ENCODE assay signal across 8 cellular contexts in the genomic region with DNA sequence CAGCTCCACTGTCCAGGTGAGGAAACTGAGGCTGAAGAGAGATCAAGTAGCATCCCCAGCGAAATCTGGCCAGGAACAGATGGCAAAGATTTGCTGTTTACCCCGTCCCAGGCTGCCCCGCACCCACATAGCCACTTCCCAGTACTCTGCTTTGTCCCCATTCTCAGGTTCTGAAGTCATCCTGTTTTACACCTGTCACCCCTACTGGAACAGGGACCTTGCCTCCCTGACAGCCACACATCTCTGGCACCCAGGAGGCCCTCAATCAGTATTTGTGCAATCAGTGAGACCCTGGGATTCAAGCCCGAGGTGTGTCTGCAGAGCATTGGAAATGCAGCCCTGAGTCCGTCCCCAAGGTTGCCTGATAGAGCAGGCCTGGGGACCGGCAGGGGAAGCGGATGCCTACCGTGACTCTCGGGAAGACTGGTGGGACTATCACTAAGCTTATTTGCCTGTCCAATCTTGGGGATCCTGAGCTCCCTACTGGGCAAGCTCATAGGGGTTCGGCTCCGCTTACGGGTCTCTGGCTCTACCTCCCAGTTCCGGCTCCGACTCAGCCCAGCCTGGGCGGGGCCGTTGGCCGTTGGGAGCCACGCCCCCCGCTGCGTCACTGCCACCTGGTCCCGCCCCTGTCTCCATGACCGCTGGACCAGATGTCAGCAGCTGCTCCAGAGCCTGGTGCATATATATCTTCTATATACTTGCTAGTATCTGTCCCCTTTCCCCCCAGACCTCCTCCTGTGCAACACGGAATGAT. TPM values are rescaled to one million over a fixed set of nuclear protein-coding genes. Genes with fewer than 3 reads are reported as not detected.
DNase-seq lines count a peak whose midpoint lies in the region; ATAC-seq and TF ChIP-seq lines count a peak whose summit lies in the region.

No MANE protein-coding gene starts in this region.

- TF ChIP-seq CTCF in GM12865 (IDR thresholded peaks at IDR 0.05; ENCODE audit: insufficient read depth, low read depth, low read length, missing control alignments) (no peak), coronary artery (IDR thresholded peaks at IDR 0.05) (no peak), left lung (IDR thresholded peaks at IDR 0.05) (no peak)

- H3K27ac Mint-ChIP-seq in activated CD4-positive, alpha-beta T cell treated with anti-CD3 and anti-CD28 coated beads, Interleukin-2, amount 10 ng/mL, durations not matched to agents 7 days and 5 days, result peak overlapping the region; percentile 71

- H3K27ac ChIP-seq in coronary artery (peak overlapping the region; percentile 36 to 73), left lung (peak overlapping the region; percentile 1 to 57)

- no peaks in the 10 kb centered on the region for H3K9me3 ChIP-seq in left lung

- H3K36me3 Mint-ChIP-seq in activated CD4-positive, alpha-beta T cell treated with anti-CD3 and anti-CD28 coated beads, Interleukin-2, amount 10 ng/mL, durations not matched to agents 7 days and 5 days (ENCODE audit: low read depth), result no peaks in the 10 kb centered on the region

- H3K4me3 ChIP-seq in GM12865 (ENCODE audit: low read depth, low read length) (peak overlapping the region; percentile 58), coronary artery (peak overlapping the region; percentile 69), left lung (peak overlapping the region; percentile 35 to 51)

- H3K27me3 ChIP-seq in left lung, result no peaks in the 10 kb centered on the region

- peaks cover 23% of the 10 kb centered on the region for H3K4me1 Mint-ChIP-seq in activated CD4-positive, alpha-beta T cell treated with anti-CD3 and anti-CD28 coated beads, Interleukin-2, amount 10 ng/mL, durations not matched to agents 7 days and 5 days

- peaks cover 3% of the 10 kb centered on the region for H3K27me3 Mint-ChIP-seq in activated CD4-positive, alpha-beta T cell treated with anti-CD3 and anti-CD28 coated beads, Interleukin-2, amount 10 ng/mL, durations not matched to agents 7 days and 5 days

- ATAC-seq in HG02571 (IDR thresholded peaks at IDR 0.05; ENCODE audit: unreplicated experiment) (peak; percentile 54), left lung (peak; percentile 83)

- H3K9me3 Mint-ChIP-seq in activated CD4-positive, alpha-beta T cell treated with anti-CD3 and anti-CD28 coated beads, Interleukin-2, amount 10 ng/mL, durations not matched to agents 7 days and 5 days, result no peaks in the 10 kb centered on the region

- H3K4me1 ChIP-seq in left lung, result peaks cover 9 to 37% of the 10 kb centered on the region in 2 donors

- POLR2A ChIA-PET in activated CD4-positive, alpha-beta T cell treated with anti-CD3 and anti-CD28 coated beads, Interleukin-2, amount 10 ng/mL, durations not matched to agents 7 days and 5 days (lab: Charles Lee), result no interaction called here

- H3K4me3 Mint-ChIP-seq in activated CD4-positive, alpha-beta T cell treated with anti-CD3 and anti-CD28 coated beads, Interleukin-2, amount 10 ng/mL, durations not matched to agents 7 days and 5 days, result peak overlapping the region; percentile 55

- CTCF ChIA-PET in activated CD4-positive, alpha-beta T cell treated with anti-CD3 and anti-CD28 coated beads, Interleukin-2, amount 10 ng/mL, durations not matched to agents 7 days and 5 days (lab: Charles Lee), result interaction anchor here (0.5 to 1.1 kb wide), 2 partner anchors 22 to 27 kb away, joined by 4 read pairs; a partner anchor contains a TSS

- intact Hi-C loops in left lung (cut with DNase I), result no loop called here

- H3K36me3 ChIP-seq in left lung, result no peaks in the 10 kb centered on the region

- DNase-seq in GM12865 (ENCODE audit: low read depth) (peak; percentile 85), NCI-H2196 treated with DMSO at 0.1 percent for 48 hours (lab: John Stamatoyannopoulos, UW; ENCODE audit: unreplicated experiment) (peak; percentile 29), coronary artery (ENCODE audit: low spot score) (peak; percentile 91), left lung (peak; percentile 86 to 99), GF-D8 (lab: John Stamatoyannopoulos, UW) (no peak)
- DNase-seq in activated CD4-positive, alpha-beta T cell treated with anti-CD3 and anti-CD28 coated beads, Interleukin-2, amount 10 ng/mL, durations not matched to agents 7 days and 5 days, result peak; percentile 76
- peak; percentile 85 to 88 for DNase-seq in stimulated activated CD4-positive, alpha-beta T cell treated with anti-CD3 and anti-CD28 coated beads, Interleukin-2, amount 100 ng/mL, for 24 hours

RNA-seq across cellular contexts. Expression of a gene that starts 17.5 kb away (rescaled TPM):
- total RNA-seq in activated CD4-positive, alpha-beta T cell treated with anti-CD3 and anti-CD28 coated beads, Interleukin-2, amount 10 ng/mL, durations not matched to agents 7 days and 5 days, result 10 to 100 TPM; 61.2 to 68.1 TPM
- 1 to 10 TPM; 8.6 to 9.0 TPM for total RNA-seq in left lung

RNA-seq across cellular contexts. Expression of a gene that starts 22.1 kb away (rescaled TPM):
- 10 to 100 TPM; 53.8 to 55.0 TPM for total RNA-seq in activated CD4-positive, alpha-beta T cell treated with anti-CD3 and anti-CD28 coated beads, Interleukin-2, amount 10 ng/mL, durations not matched to agents 7 days and 5 days
- 10 to 100 TPM; 84.0 to 85.2 TPM for total RNA-seq in left lung

RNA-seq across cellular contexts. Expression of a gene that starts 56.6 kb away (rescaled TPM):
- 1 to 10 TPM; 4.8 to 5.5 TPM for total RNA-seq in activated CD4-positive, alpha-beta T cell treated with anti-CD3 and anti-CD28 coated beads, Interleukin-2, amount 10 ng/mL, durations not matched to agents 7 days and 5 days
- total RNA-seq in left lung, result 1 to 10 TPM; 1.8 to 2.5 TPM

Comparison
In these comparisons a context has a peak if more than half of its experiments do, and no peak if none do; other contexts are left out.
1. RNA of a gene that starts 17.5 kb away (total RNA-seq): 61.2 to 68.1 TPM in activated CD4-positive, alpha-beta T cell treated with anti-CD3 and anti-CD28 coated beads, Interleukin-2, amount 10 ng/mL, durations not matched to agents 7 days and 5 days; 8.6 to 9.0 TPM in left lung; every median in the first group is over 4 times any median in the second.
2. Peak in every context shown above with its lines, with median percentiles within 50 percentile points of each other: H3K4me3 ChIP-seq.